8 cellular contexts compared by ENCODE assay signal in genomic region chr6:116615937-116616756, GRCh38. TPM values are rescaled to one million over a fixed set of nuclear protein-coding genes. Genes with fewer than 3 reads are reported as not detected.
DNase-seq lines count a peak whose midpoint lies in the region; ATAC-seq, FAIRE-seq and TF ChIP-seq lines count a peak whose summit lies in the region.

Gene RSPH4A (plus strand): TSS chr6:116616479. CDS start chr6:116616624, 145 bp downstream.

- WGBS in HepG2 (ENCODE audit: low lambda C conversion rate): 46% methylated on average over 30 of the region's 30 CpGs

- TF ChIP-seq RAD21 in HepG2 (CRISPR knock-in tag; IDR thresholded peaks at IDR 0.05): no peak

- no peaks in the 10 kb centered on the region for H3K4me1 ChIP-seq in HepG2 (ENCODE audit: insufficient read depth, low read length)

- intact Hi-C loops in dorsolateral prefrontal cortex (cut with DNase I) (no loop called here), HepG2 (cut with micrococcal nuclease; ENCODE audit: unreplicated experiment) (loop anchor here (1.0 to 2.0 kb wide), 2 partner anchors 15 to 46 kb away; no protein-coding TSS in a partner anchor)

- H2AFZ ChIP-seq in HepG2 (ENCODE audit: low read length): peak within 1 kb of the TSS; percentile 95

- H3K4me2 ChIP-seq in HepG2 (ENCODE audit: low read depth, low read length): peak within 1 kb of the TSS; percentile 64

- H3K27me3 ChIP-seq in dorsolateral prefrontal cortex (no peaks in the 10 kb centered on the region), HepG2 (ENCODE audit: control insufficient read depth in 1 of 2, insufficient read depth in 2 of 2, low read length in 2 of 2) (no peaks in the 10 kb centered on the region; a peak in 1 of 5 replicates)

- H3K9ac ChIP-seq in HepG2 (ENCODE audit: insufficient read depth, low read depth, low read length): peak within 1 kb of the TSS; percentile 39

- TF ChIP-seq EP300 in HepG2 (IDR thresholded peaks at IDR 0.05; ENCODE audit: low read depth in 2 of 2, low read length in 2 of 2) (no peak), HepG2 (CRISPR knock-in tag; IDR thresholded peaks at IDR 0.05; ENCODE audit: borderline replicate concordance) (no peak)

- FAIRE-seq in HepG2 (lab: Jason Lieb, UNC): no peak

- H3K27ac ChIP-seq in dorsolateral prefrontal cortex (peak within 1 kb of the TSS in 4 of 59 donors; percentile 11 to 50 (median 39)), HepG2 (ENCODE audit: extremely low read length, insufficient read depth, low read length) (no peak within 1 kb of the TSS)

- no peak for TF ChIP-seq POLR2A in HepG2 (IDR thresholded peaks at IDR 0.05; ENCODE audit: insufficient read depth in 1 of 2, low read depth in 2 of 2, low read length in 2 of 2)

- no TSS peak for BruUV-seq in HepG2 (replicated peaks; lab: Mats Ljungman, UMichigan)

- in situ Hi-C loops in HepG2 (cut with HindIII; ENCODE audit: extremely low pct_ligation_motif_present, low pct_unique_long_range_greater_than_20kb): no loop called here

- H3K79me2 ChIP-seq in HepG2 (ENCODE audit: insufficient read depth, low read length): no peaks in the 10 kb centered on the region

- ATAC-seq in GM19324 (IDR thresholded peaks at IDR 0.05; ENCODE audit: low FRiP score, unreplicated experiment) (peak; percentile 99), HG03457 (IDR thresholded peaks at IDR 0.05; ENCODE audit: unreplicated experiment) (peak; percentile 99), HepG2 (peak; percentile 98)

- peak within 1 kb of the TSS; percentile 38 to 76 (median 62) for H3K4me3 ChIP-seq in dorsolateral prefrontal cortex
- H3K4me3 ChIP-seq in HepG2 (replicated peaks in 1 of 3; ENCODE audit: insufficient read depth in 1 of 3, low read depth in 2 of 3, low read length in 3 of 3): peak within 1 kb of the TSS; percentile 47 to 66 (median 55)

- POLR2A ChIA-PET in HepG2 (lab: Yijun Ruan, JAX): interaction anchor here (0.8 to 1.5 kb wide), 2 partner anchors 15 to 337 kb away, joined by 3 read pairs; partner anchors contain the start of gene TSPYL1

- TF ChIP-seq CTCF in dorsolateral prefrontal cortex (IDR thresholded peaks at IDR 0.05 in 54 of 56, conservative IDR thresholded peaks at IDR 0.05 in 2 of 56; ENCODE audit: low read depth in 1 of 56, partially characterized antibody in 56 of 56): peak in 22 of 56 donors; percentile 10 to 44 (median 22)
- peak; percentile 70 for TF ChIP-seq CTCF in HepG2 (CRISPR knock-in tag; IDR thresholded peaks at IDR 0.05)

- DNase-seq in AML-193 (lab: John Stamatoyannopoulos, UW) (peak; percentile 95 to 98), NCI-H510A treated with DMSO at 0.1 percent for 48 hours (lab: John Stamatoyannopoulos, UW) (peak; percentile 89), dorsolateral prefrontal cortex (peak; percentile 43 to 90 (median 84)), HepG2 (ENCODE audit: low spot score) (peak; percentile 78)
- DNase-seq in activated CD4-positive, alpha-beta T cell treated with anti-CD3 and anti-CD28 coated beads, Interleukin-2, amount 50 U/mL, for 1 hour: peak; percentile 59
- DNase-seq in stimulated activated CD4-positive, alpha-beta T cell treated with anti-CD3 and anti-CD28 coated beads, Interleukin-2, amount 100 ng/mL, for 48 hours: peak; percentile 58 to 59

- CTCF ChIA-PET in HepG2 (lab: Yijun Ruan, JAX; ENCODE audit: low intra/inter-chr PET ratio, low total read pairs): no interaction called here

- no peaks in the 10 kb centered on the region for H3K9me3 ChIP-seq in HepG2 (ENCODE audit: low read length)

- H4K20me1 ChIP-seq in HepG2 (ENCODE audit: insufficient read depth, low read length): no peaks in the 10 kb centered on the region

- no peaks in the 10 kb centered on the region for H3K36me3 ChIP-seq in HepG2 (replicated peaks in 1 of 2; ENCODE audit: control insufficient read depth in 1 of 2, insufficient read depth in 2 of 2, low read length in 2 of 2)

TF ChIP-seq in HepG2, 621 proteins besides CTCF, POLR2A, EP300 and RAD21 (continues in another document):
- TF ChIP-seq ZNF619 (CRISPR knock-in tag; IDR thresholded peaks at IDR 0.05) (0 out of 2 replicates have a peak, but pooled peaks have one; percentile 17), ZBTB39 (CRISPR knock-in tag; IDR thresholded peaks at IDR 0.05) (no peak), IKZF5 (CRISPR knock-in tag; IDR thresholded peaks at IDR 0.05) (0 out of 2 replicates have a peak, but pooled peaks have one; percentile 9), ZNF558 (CRISPR knock-in tag; IDR thresholded peaks at IDR 0.05; ENCODE audit: borderline replicate concordance) (no peak), RFX3 (CRISPR knock-in tag; IDR thresholded peaks at IDR 0.05) (peak; percentile 83), ARID5B (CRISPR knock-in tag; IDR thresholded peaks at IDR 0.05) (no peak), SMYD3 (CRISPR knock-in tag; IDR thresholded peaks at IDR 0.05) (no peak)

RNA-seq across cellular contexts. Expression of gene RSPH4A, which starts in this region (rescaled TPM):
- 1 to 10 TPM in 31 of 120 experiments, under 1 TPM in 86, not detected in 3; 0.18 to 2.0 (median 0.72) TPM for total RNA-seq in dorsolateral prefrontal cortex
- 0.14 and 0.40 TPM in 2 replicates for total RNA-seq in HepG2 (2016; rRNA removed; fragmentation: Illumina TruSeq; extraction: Trizol)
- total RNA-seq in HepG2 (2016; cell fraction: cytosol; rRNA removed; fragmentation: Illumina TruSeq; extraction: Trizol; ENCODE audit: low read depth): 0.09 and 0.20 TPM in 2 replicates
- total RNA-seq in HepG2 (2016; cell fraction: insoluble cytoplasmic fraction; rRNA removed; fragmentation: Illumina TruSeq; extraction: Trizol): 0.27 and 0.41 TPM in 2 replicates
- total RNA-seq in HepG2 (2016; cell fraction: membrane; rRNA removed; fragmentation: Illumina TruSeq; extraction: Trizol): 0.14 and 0.34 TPM in 2 replicates
- total RNA-seq in HepG2 (2016; cell fraction: nucleus; rRNA removed; fragmentation: Illumina TruSeq; extraction: Trizol): 0.75 and 0.78 TPM in 2 replicates
- 0.08 and 0.24 TPM in 2 replicates for polyA plus RNA-seq in HepG2 (2011; rRNA removed)
- polyA plus RNA-seq in HepG2 (2011; cell fraction: cytosol; rRNA removed): 0.05 and 0.12 TPM in 2 replicates
- polyA plus RNA-seq in HepG2 (2011; cell fraction: nucleus; rRNA removed): 0.29 and 0.36 TPM in 2 replicates
- 0.04 and 0.24 TPM in 2 replicates for polyA plus RNA-seq in HepG2 (2012)
- polyA plus RNA-seq in HepG2 (2016; cell fraction: cytosol; fragmentation: Illumina TruSeq; extraction: Trizol; ENCODE audit: low read depth): 0.07 TPM in 1 of 2 replicates, not detected in the other
- polyA plus RNA-seq in HepG2 (2016; cell fraction: insoluble cytoplasmic fraction; fragmentation: Illumina TruSeq; extraction: Trizol; ENCODE audit: low read depth): 0.08 and 0.22 TPM in 2 replicates
- polyA plus RNA-seq in HepG2 (2016; cell fraction: membrane; fragmentation: Illumina TruSeq; extraction: Trizol; ENCODE audit: low read depth): 0.14 and 0.32 TPM in 2 replicates
- 1.3 and 1.8 TPM in 2 replicates for polyA plus RNA-seq in HepG2 (2016; cell fraction: nucleus; fragmentation: Illumina TruSeq; extraction: Trizol; ENCODE audit: insufficient read depth, low read depth)
- polyA minus RNA-seq in HepG2 (2011; rRNA and poly(A)+ RNA removed; ENCODE audit: low replicate concordance): 0.20 TPM in 1 of 2 replicates, not detected in the other
- polyA minus RNA-seq in HepG2 (2011; cell fraction: cytosol; rRNA and poly(A)+ RNA removed): not detected in 2 replicates
- 0.62 and 1.2 TPM in 2 replicates for polyA minus RNA-seq in HepG2 (2011; cell fraction: nucleus; rRNA and poly(A)+ RNA removed)
